Comparison of ENCODE assay signal across 8 cellular contexts in the genomic region with DNA sequence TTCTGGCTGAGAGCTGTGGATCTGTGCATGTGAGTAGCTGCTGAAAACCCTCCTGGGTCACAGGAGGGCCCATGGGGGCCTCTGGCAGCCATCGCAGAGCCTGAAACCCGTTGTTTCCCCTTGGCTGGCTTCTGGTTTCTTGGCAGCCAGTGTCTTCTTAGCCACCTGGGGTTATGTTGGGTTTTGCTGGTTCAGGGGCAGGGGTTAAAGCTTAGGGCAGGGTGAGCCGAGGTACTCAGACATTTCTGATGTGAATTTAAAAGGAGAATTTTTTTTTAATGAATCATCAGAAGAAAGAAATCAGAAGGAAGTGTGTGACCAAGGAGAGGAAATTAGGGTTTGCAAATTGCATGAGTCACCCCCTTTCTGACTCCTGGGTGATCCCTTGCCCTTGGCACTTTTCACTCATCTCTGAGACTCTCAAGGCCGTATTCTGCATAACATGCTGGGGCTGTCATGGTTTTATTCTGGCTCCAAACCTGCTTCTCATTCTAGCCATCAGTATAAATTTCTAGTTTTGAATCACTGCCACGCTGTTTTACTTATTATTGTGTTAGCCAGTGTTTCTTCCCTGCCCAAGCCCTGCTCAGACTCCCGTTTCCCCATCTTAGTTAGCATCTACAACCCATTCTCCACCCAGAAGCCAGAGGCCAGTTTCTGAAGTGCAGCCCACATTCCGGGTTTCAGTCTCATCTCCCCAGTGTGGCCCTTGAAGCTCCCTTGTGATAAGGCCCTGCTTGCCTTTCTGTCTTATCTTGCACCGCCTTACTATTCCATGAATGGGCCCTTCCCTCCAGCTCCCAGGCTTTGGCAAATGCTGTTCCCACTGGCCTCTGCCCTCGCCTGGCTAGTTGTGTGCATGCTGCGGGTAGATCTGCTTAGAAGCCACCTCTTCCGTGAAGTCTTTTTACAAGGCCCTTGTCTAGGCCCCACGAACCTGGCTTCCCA. TPM values are rescaled to one million over a fixed set of nuclear protein-coding genes. Genes with fewer than 3 reads are reported as not detected.
A peak's percentile ranks its signal among the peaks of the same experiment; 100 is the strongest.
DNase-seq lines count a peak whose midpoint lies in the region; ATAC-seq, FAIRE-seq and TF ChIP-seq lines count a peak whose summit lies in the region.

No MANE protein-coding gene starts in this region.

- H3K27me3 ChIP-seq in CD8-positive, alpha-beta memory T cell (ENCODE audit: insufficient read depth, low read length, poor library complexity, severe bottlenecking): no peaks in the 10 kb centered on the region
- H3K27me3 ChIP-seq in pancreas: no peaks in the 10 kb centered on the region

- POLR2A ChIA-PET in CD8-positive, alpha-beta memory T cell (lab: Charles Lee): no interaction called here
- POLR2A ChIA-PET in HEK293T (lab: Yijun Ruan, JAX): interaction anchor here (1.7 kb wide), 1 partner anchor 15 kb away, joined by 3 read pairs; no protein-coding TSS in a partner anchor

- peak overlapping the region in 3 of 8 donors; percentile 6 to 57 (median 57) for H3K27ac Mint-ChIP-seq in CD8-positive, alpha-beta memory T cell

- WGBS in pancreas, 2 donors: 69 to 78% methylated on average over 12 of the region's 12 CpGs

- CTCF ChIA-PET in CD8-positive, alpha-beta memory T cell (lab: Charles Lee): interaction anchor here (2.5 kb wide), 1 partner anchor 19 kb away, joined by 5 read pairs; no protein-coding TSS in a partner anchor
- CTCF ChIA-PET in HEK293T (lab: Yijun Ruan, JAX): no interaction called here

- DNase-seq in CD8-positive, alpha-beta memory T cell: peak; percentile 8 to 60 (median 27)
- DNase-seq in HK-2 (ENCODE audit: unreplicated experiment): peak; percentile 53
- DNase-seq in T1000 (lab: John Stamatoyannopoulos, UW): peak; percentile 91
- DNase-seq in central memory CD4-positive, alpha-beta T cell: peak; percentile 50
- peak in 1 of 6 donors; percentile 19 for DNase-seq in pancreas
- no peak for DNase-seq in HEK293T (ENCODE audit: extremely low spot score)
- no peak for DNase-seq in NCI-H2227 treated with DMSO at 0.1 percent for 48 hours (lab: John Stamatoyannopoulos, UW)

- no peak for FAIRE-seq in pancreas (lab: Jason Lieb, UNC)

- peaks cover 0 to 1% (median 0%) of the 10 kb centered on the region in 3 donors for H3K36me3 Mint-ChIP-seq in CD8-positive, alpha-beta memory T cell

- H3K4me3 Mint-ChIP-seq in CD8-positive, alpha-beta memory T cell: peak overlapping the region in 6 of 7 donors; percentile 45 to 71 (median 63)

- H3K4me3 ChIP-seq in CD8-positive, alpha-beta memory T cell (ENCODE audit: low read length): peak overlapping the region; percentile 20
- no peak overlapping the region for H3K4me3 ChIP-seq in pancreas

- intact Hi-C loops in pancreas (cut with DNase I): no loop called here

- H3K27me3 Mint-ChIP-seq in CD8-positive, alpha-beta memory T cell: peaks cover 10 to 33% of the 10 kb centered on the region in 2 donors

- peaks cover 79 to 92% (median 88%) of the 10 kb centered on the region in 3 donors for H3K4me1 Mint-ChIP-seq in CD8-positive, alpha-beta memory T cell

- ATAC-seq in GM21367 (IDR thresholded peaks at IDR 0.05; ENCODE audit: unreplicated experiment) (peak; percentile 67), pancreas (peak in 3 of 4 donors; percentile 19 to 62 (median 49))

- H3K4me1 ChIP-seq in CD8-positive, alpha-beta memory T cell (ENCODE audit: insufficient read depth, low read length): peaks cover 83% of the 10 kb centered on the region
- peaks cover 10 to 13% (median 11%) of the 10 kb centered on the region in 3 donors for H3K4me1 ChIP-seq in pancreas

- no peak for TF ChIP-seq CTCF in pancreas (IDR thresholded peaks at IDR 0.05)

- H3K36me3 ChIP-seq in CD8-positive, alpha-beta memory T cell (ENCODE audit: insufficient read depth, low read length): no peaks in the 10 kb centered on the region
- H3K36me3 ChIP-seq in pancreas: no peaks in the 10 kb centered on the region

- H3K27ac ChIP-seq in CD8-positive, alpha-beta memory T cell (ENCODE audit: low read depth, low read length): no peak overlapping the region
- no peak overlapping the region for H3K27ac ChIP-seq in pancreas

- no peaks in the 10 kb centered on the region for H3K9me3 ChIP-seq in CD8-positive, alpha-beta memory T cell (ENCODE audit: low read length)
- H3K9me3 ChIP-seq in pancreas: no peaks in the 10 kb centered on the region

- peaks cover 0 to 6% (median 2%) of the 10 kb centered on the region in 5 donors for H3K9me3 Mint-ChIP-seq in CD8-positive, alpha-beta memory T cell

TF ChIP-seq in HEK293T, 16 proteins besides CTCF, POLR2A, EP300 and RAD21:
- TF ChIP-seq TARDBP (IDR thresholded peaks at IDR 0.05) (no peak), L3MBTL2 (conservative IDR thresholded peaks at IDR 0.05) (no peak), BHLHE40 (IDR thresholded peaks at IDR 0.05; ENCODE audit: borderline replicate concordance) (no peak), ELF4 (IDR thresholded peaks at IDR 0.05) (no peak), SUZ12 (IDR thresholded peaks at IDR 0.05) (no peak), FOXK2 (IDR thresholded peaks at IDR 0.05) (no peak), FOXM1 (IDR thresholded peaks at IDR 0.05; ENCODE audit: borderline replicate concordance) (no peak), FOXA1 (IDR thresholded peaks at IDR 0.05) (no peak), SP1 (IDR thresholded peaks at IDR 0.05) (no peak), NFRKB (IDR thresholded peaks at IDR 0.05) (no peak), CTBP1 (IDR thresholded peaks at IDR 0.05; ENCODE audit: borderline replicate concordance) (no peak), ARNT (IDR thresholded peaks at IDR 0.05) (no peak), HDGF (IDR thresholded peaks at IDR 0.05; ENCODE audit: borderline replicate concordance) (no peak), ZNF384 (IDR thresholded peaks at IDR 0.05) (no peak), LEF1 (IDR thresholded peaks at IDR 0.05; ENCODE audit: borderline replicate concordance) (no peak)

RNA-seq across cellular contexts. Expression of a gene that starts 40.9 kb away (rescaled TPM):
- total RNA-seq in CD8-positive, alpha-beta memory T cell: under 1 TPM; 0.35 to 0.39 TPM
- 1.2 TPM for polyA plus RNA-seq in CD8-positive, alpha-beta memory T cell
- under 1 TPM; 0.24 to 1.00 (median 0.76) TPM for total RNA-seq in pancreas
- polyA plus RNA-seq in pancreas: 1 to 10 TPM in 1 of 2 donors, under 1 TPM in 1; 0.95 to 2.3 TPM

Comparison
In these comparisons a context has a peak if more than half of its experiments do, and no peak if none do; other contexts are left out.
1. DNase-seq: peak in CD8-positive, alpha-beta memory T cell (5 of 5), HK-2 (single experiment), T1000 (single experiment) and central memory CD4-positive, alpha-beta T cell (single experiment); none in HEK293T (single experiment) and NCI-H2227 treated with DMSO at 0.1 percent for 48 hours (single experiment).